17 cellular contexts compared by ENCODE assay signal in the genomic region with DNA sequence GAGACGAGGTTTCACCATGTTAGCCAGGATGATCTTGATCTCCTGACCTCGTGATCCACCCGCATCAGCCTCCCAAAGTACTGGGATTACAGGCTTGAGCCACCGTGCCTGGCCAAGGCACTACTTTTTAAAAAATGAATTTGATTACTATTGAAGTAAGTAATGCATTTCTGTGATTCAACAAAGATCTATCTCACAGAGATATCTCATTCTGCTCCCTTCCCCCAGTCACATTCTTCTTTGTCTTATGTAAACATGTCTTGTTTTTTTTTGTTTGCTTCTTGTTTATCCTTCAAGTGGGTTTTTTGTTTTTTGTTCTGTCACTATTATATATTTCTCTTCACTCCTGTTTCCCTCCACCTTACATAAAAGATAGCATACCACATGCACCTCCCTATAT. TPM values are rescaled to one million over a fixed set of nuclear protein-coding genes. Genes with fewer than 3 reads are reported as not detected.
DNase-seq lines count a peak whose midpoint lies in the region; ATAC-seq and TF ChIP-seq lines count a peak whose summit lies in the region.
"Had no signal": no experiment of that assay in that cellular context is flagged by ENCODE, and none has a peak within 500 bp of the region (broad histone marks: within the 10 kb centered on the region; RNA-seq: fewer than 3 reads in every experiment).

No MANE protein-coding gene starts in this region.

- H3K4me1 Mint-ChIP-seq in Calu3 (ENCODE audit: low read depth, unreplicated experiment) (no peaks in the 10 kb centered on the region), endodermal cell (peaks cover 13% of the 10 kb centered on the region)

- H3K9me2 ChIP-seq in Loucy (replicated peaks; ENCODE audit: low read depth, low read length): no peaks in the 10 kb centered on the region

- no peak overlapping the region for H2BK12ac ChIP-seq in trophoblast cell (ENCODE audit: low read length)

- H2AFZ ChIP-seq in Loucy (ENCODE audit: low read length): no peak overlapping the region
- H2AFZ ChIP-seq in trophoblast cell (ENCODE audit: insufficient read depth, low read length, poor library complexity): no peak overlapping the region

- no peak overlapping the region for H3K23ac ChIP-seq in trophoblast cell (ENCODE audit: low read length)

- H3K4me1 ChIP-seq in Loucy (ENCODE audit: insufficient read depth, low read length, poor library complexity, severe bottlenecking) (peaks cover 41% of the 10 kb centered on the region), endodermal cell (ENCODE audit: control insufficient read depth, insufficient read depth, low read length) (no peaks in the 10 kb centered on the region), trophoblast cell (ENCODE audit: control insufficient read depth in 1 of 2, insufficient read depth in 2 of 2, low read length in 2 of 2) (peaks cover 0 to 2% of the 10 kb centered on the region in 2 experiments), mucosa of descending colon (ENCODE audit: low read depth) (peaks cover 3% of the 10 kb centered on the region)

- H3K36me3 ChIP-seq in Loucy (ENCODE audit: insufficient read depth, low read length) (peaks cover 29% of the 10 kb centered on the region), endodermal cell (ENCODE audit: control insufficient read depth, insufficient read depth, low read length) (peaks cover 76% of the 10 kb centered on the region), trophoblast cell (ENCODE audit: control insufficient read depth in 1 of 2, insufficient read depth in 2 of 2, low read length in 2 of 2) (peaks cover 22 to 24% of the 10 kb centered on the region in 2 experiments), mucosa of descending colon (ENCODE audit: low read depth) (no peaks in the 10 kb centered on the region)

- TF ChIP-seq CTCF in Calu3 (IDR thresholded peaks at IDR 0.05; ENCODE audit: unreplicated experiment): no peak
- no peak for TF ChIP-seq CTCF in Loucy (conservative IDR thresholded peaks at IDR 0.05; ENCODE audit: low read length)
- no peak for TF ChIP-seq CTCF in endodermal cell (conservative IDR thresholded peaks at IDR 0.05)
- no peak for TF ChIP-seq CTCF in mucosa of descending colon (IDR thresholded peaks at IDR 0.05)

- H3K27me3 ChIP-seq in Loucy (ENCODE audit: insufficient read depth, low read length, poor library complexity, severe bottlenecking) (no peaks in the 10 kb centered on the region), endodermal cell (ENCODE audit: control insufficient read depth, insufficient read depth, low read length, poor library complexity, severe bottlenecking) (no peaks in the 10 kb centered on the region), trophoblast cell (ENCODE audit: insufficient read depth, low read length) (no peaks in the 10 kb centered on the region)

- H3K27ac Mint-ChIP-seq in Calu3 (ENCODE audit: unreplicated experiment): peak overlapping the region; percentile 21
- peak overlapping the region; percentile 49 for H3K27ac Mint-ChIP-seq in endodermal cell

- H3K79me1 ChIP-seq in trophoblast cell (ENCODE audit: low read length): no peaks in the 10 kb centered on the region

- peaks cover 3% of the 10 kb centered on the region; the same call in 1 of the 2 replicates for H3F3A ChIP-seq in Loucy (ENCODE audit: low read depth)

- peaks cover 89% of the 10 kb centered on the region for H4K20me1 ChIP-seq in Loucy (ENCODE audit: insufficient read depth, low read length, poor library complexity, severe bottlenecking)

- H4K12ac ChIP-seq in trophoblast cell (ENCODE audit: low read depth, low read length): no peak overlapping the region

- no peak overlapping the region for H4K91ac ChIP-seq in trophoblast cell (ENCODE audit: low read depth, low read length)

- H3K4ac ChIP-seq in trophoblast cell (ENCODE audit: low read depth, low read length): no peak overlapping the region

- no peak overlapping the region for H2AK5ac ChIP-seq in trophoblast cell (ENCODE audit: low read length)

- 96 to 100% methylated on average over 3 of the region's 4 CpGs for WGBS in endodermal cell (ENCODE audit: insufficient coverage in 1 of 2, insufficient read length in 1 of 2), 2 experiments
- no CpG with 5 or more reads among the region's 4 CpGs for WGBS in trophoblast cell (ENCODE audit: extremely low coverage, insufficient coverage, insufficient read length)

- intact Hi-C loops in Calu3 (cut with micrococcal nuclease; ENCODE audit: unreplicated experiment): no loop called here
- intact Hi-C loops in mucosa of descending colon (cut with DNase I, micrococcal nuclease): no loop called here

- no peak for DNase-seq in Calu3
- no peak for DNase-seq in endodermal cell
- DNase-seq in trophoblast cell: peak; percentile 61 to 74
- no peak for DNase-seq in activated CD8-positive, alpha-beta memory T cell treated with anti-CD3 and anti-CD28 coated beads, Interleukin-2, amount 50 U/mL, for 4 hours
- no peak for DNase-seq in CD1c-positive myeloid dendritic cell (ENCODE audit: extremely low spot score)
- DNase-seq in mucosa of descending colon: no peak
- DNase-seq: CD4-positive, CD25-positive, alpha-beta regulatory T cell; DMS79; HCEC 1CT; MV-4-11; NCI-H1417 treated with DMSO at 0.1 percent for 48 hours; NCI-H2029; NCI-H748 treated with DMSO at 0.1 percent for 48 hours; OCI-M1; SHP77 treated with DMSO at 0.1 percent for 48 hours had no signal

- no peak overlapping the region for H3K4me3 ChIP-seq in Loucy (ENCODE audit: low read length, poor library complexity, severe bottlenecking)
- H3K4me3 ChIP-seq in endodermal cell (ENCODE audit: low read length): no peak overlapping the region
- H3K4me3 ChIP-seq in trophoblast cell (ENCODE audit: low read depth, low read length): no peak overlapping the region
- H3K4me3 ChIP-seq in mucosa of descending colon: no peak overlapping the region

- H3K27me3 Mint-ChIP-seq in Calu3 (ENCODE audit: unreplicated experiment): no peaks in the 10 kb centered on the region
- H3K27me3 Mint-ChIP-seq in endodermal cell (ENCODE audit: insufficient read depth): no peaks in the 10 kb centered on the region
- H3K27me3 Mint-ChIP-seq: CD4-positive, CD25-positive, alpha-beta regulatory T cell had no signal

- H3K79me2 ChIP-seq in Loucy (ENCODE audit: insufficient read depth, low read length) (peaks cover 98% of the 10 kb centered on the region), trophoblast cell (ENCODE audit: control insufficient read depth, insufficient read depth, low read length, poor library complexity) (peaks cover 10% of the 10 kb centered on the region)

- H3K4me3 Mint-ChIP-seq in Calu3 (ENCODE audit: low read depth, unreplicated experiment) (no peak overlapping the region), endodermal cell (no peak overlapping the region)
- H3K4me3 Mint-ChIP-seq: CD4-positive, CD25-positive, alpha-beta regulatory T cell had no signal

- no peak overlapping the region for H4K8ac ChIP-seq in trophoblast cell (ENCODE audit: low read depth, low read length)

- H3K9me3 ChIP-seq in Loucy (ENCODE audit: insufficient read depth, low read depth, low read length) (no peaks in the 10 kb centered on the region), endodermal cell (ENCODE audit: control insufficient read depth, low read length) (no peaks in the 10 kb centered on the region), trophoblast cell (ENCODE audit: insufficient read depth, low read depth, low read length) (no peaks in the 10 kb centered on the region), mucosa of descending colon (peaks cover 13% of the 10 kb centered on the region)

- H3K9me3 Mint-ChIP-seq in Calu3 (ENCODE audit: low read depth, unreplicated experiment) (peaks cover 28% of the 10 kb centered on the region), endodermal cell (no peaks in the 10 kb centered on the region)

- H3K36me3 Mint-ChIP-seq in Calu3 (ENCODE audit: insufficient read depth, unreplicated experiment): peaks cover 95% of the 10 kb centered on the region
- peaks cover 66% of the 10 kb centered on the region for H3K36me3 Mint-ChIP-seq in endodermal cell (ENCODE audit: low read depth)

- no peak overlapping the region for H2BK5ac ChIP-seq in trophoblast cell (ENCODE audit: low read depth, low read length, poor library complexity)

- no TSS peak for BruUV-seq in Calu3 (replicated peaks; lab: Mats Ljungman, UMichigan)

- H3K27ac ChIP-seq in endodermal cell (ENCODE audit: low read depth, low read length) (no peak overlapping the region), trophoblast cell (ENCODE audit: low read depth, low read length) (no peak overlapping the region)
- H3K27ac ChIP-seq: HL-60 had no signal

- no peak overlapping the region for H3K14ac ChIP-seq in trophoblast cell (ENCODE audit: low read length)

- no peak overlapping the region for H3K9ac ChIP-seq in Loucy (ENCODE audit: low read depth, low read length, poor library complexity, severe bottlenecking)
- no peak overlapping the region for H3K9ac ChIP-seq in endodermal cell (ENCODE audit: extremely low read depth, low read length, poor library complexity, severe bottlenecking)
- H3K9ac ChIP-seq in trophoblast cell (ENCODE audit: low read length): no peak overlapping the region

- no peak overlapping the region for H3K18ac ChIP-seq in trophoblast cell (ENCODE audit: low read length)

- CTCF ChIA-PET in Calu3 (lab: Charles Lee): no interaction called here

- no peak for ATAC-seq in mucosa of descending colon

- H3K4me2 ChIP-seq in Loucy (ENCODE audit: low read depth, low read length, poor library complexity, severe bottlenecking) (peak overlapping the region; percentile 75), trophoblast cell (ENCODE audit: low read length) (no peak overlapping the region)

- H2BK120ac ChIP-seq in trophoblast cell (ENCODE audit: insufficient read depth, low read length, poor library complexity): no peak overlapping the region

RNA-seq across cellular contexts. Expression of a gene that starts 6.6 kb away (rescaled TPM):
- total RNA-seq in Calu3 (2022) (112 and 123 TPM in 2 replicates), endodermal cell (100 to 1,000 TPM; 105 to 128 TPM), mucosa of descending colon (10 to 100 TPM; 32.8 to 45.9 (median 40.7) TPM)
- 101 TPM for polyA plus RNA-seq in endodermal cell (2013, experiment 1 of 2)
- 102 TPM for polyA plus RNA-seq in endodermal cell (2013, experiment 2 of 2)
- 51.0 and 52.9 TPM in 2 replicates for polyA plus RNA-seq in trophoblast cell (2013)

RNA-seq across cellular contexts. Expression of a gene that starts 7.0 kb away (rescaled TPM):
- total RNA-seq in Calu3 (2022): 6.3 and 6.7 TPM in 2 replicates
- 1 to 10 TPM; 1.6 to 2.7 TPM for total RNA-seq in endodermal cell
- 4.8 TPM for polyA plus RNA-seq in endodermal cell (2013, experiment 1 of 2)
- 4.0 TPM for polyA plus RNA-seq in endodermal cell (2013, experiment 2 of 2)
- 2.7 and 2.8 TPM in 2 replicates for polyA plus RNA-seq in trophoblast cell (2013)
- total RNA-seq in mucosa of descending colon: 1 to 10 TPM; 2.9 to 7.8 (median 3.1) TPM

Comparison
In these comparisons a context has a peak if more than half of its experiments do, and no peak if none do; other contexts are left out.
1. DNase-seq: peak in trophoblast cell (2 of 2); none in Calu3 (single experiment), endodermal cell (single experiment), activated CD8-positive, alpha-beta memory T cell treated with anti-CD3 and anti-CD28 coated beads, Interleukin-2, amount 50 U/mL, for 4 hours (single experiment), CD1c-positive myeloid dendritic cell (single experiment) and mucosa of descending colon (0 of 3).